In the genomic region with DNA sequence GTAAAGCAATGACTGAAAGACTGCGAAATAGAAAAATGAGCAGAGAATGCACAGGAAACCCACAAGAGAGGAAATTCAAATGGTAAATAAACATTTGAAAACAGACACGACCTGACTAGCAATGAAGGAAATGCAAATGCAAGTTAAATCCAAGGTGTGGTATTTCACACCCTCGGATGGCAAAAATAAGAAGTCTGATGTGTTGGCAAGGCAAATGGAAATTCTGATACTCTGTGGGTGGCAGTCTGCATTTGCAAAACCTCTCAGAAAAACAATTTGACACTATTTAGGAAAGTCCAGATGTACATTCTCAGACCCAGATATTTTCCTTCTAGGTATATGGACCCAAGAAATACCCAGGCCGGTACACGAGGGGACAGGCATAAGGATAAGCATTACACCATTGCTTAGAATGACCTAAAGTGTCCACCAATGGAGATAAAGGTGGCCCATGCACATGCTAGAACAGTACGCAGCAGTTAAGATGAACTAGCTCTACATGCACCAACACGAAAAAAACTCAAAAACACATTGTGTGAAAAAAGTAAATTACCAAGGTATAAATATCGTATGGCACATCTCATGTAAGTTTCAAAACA, we compare ENCODE assay signal across 19 cellular contexts.
A peak's percentile ranks its signal among the peaks of the same experiment; 100 is the strongest.
DNase-seq lines count a peak whose midpoint lies in the region; ATAC-seq and FAIRE-seq lines count a peak whose summit lies in the region.
"Had no signal": no experiment of that assay in that cellular context is flagged by ENCODE, and none has a peak within 500 bp of the region (broad histone marks: within the 10 kb centered on the region; RNA-seq: fewer than 3 reads in every experiment).

No MANE protein-coding gene starts in this region.

- H3K9me3 Mint-ChIP-seq in activated T-cell treated with anti-CD3 and anti-CD28 coated beads, Interleukin-2, amount 50 U/mL, for 24 hours: peaks cover 11% of the 10 kb centered on the region
- no peaks in the 10 kb centered on the region for H3K9me3 Mint-ChIP-seq in central memory CD8-positive, alpha-beta T cell
- peaks cover 2% of the 10 kb centered on the region for H3K9me3 Mint-ChIP-seq in natural killer cell treated with Interleukin-12 subunit alpha and Interleukin-12 subunit beta and Interleukin-15 and Interleukin-18, amount 100 ng/mL, for 72 hours

- H3K27ac Mint-ChIP-seq in activated T-cell treated with anti-CD3 and anti-CD28 coated beads, Interleukin-2, amount 50 U/mL, for 24 hours: peak overlapping the region; percentile 50
- H3K27ac Mint-ChIP-seq in central memory CD8-positive, alpha-beta T cell (ENCODE audit: low read depth): peak overlapping the region; percentile 91
- peak overlapping the region; percentile 56 to 78 for H3K27ac Mint-ChIP-seq in natural killer cell treated with Interleukin-12 subunit alpha and Interleukin-12 subunit beta and Interleukin-15 and Interleukin-18, amount 100 ng/mL, for 72 hours

- DNase-seq in activated T-cell treated with anti-CD3 and anti-CD28 coated beads, Interleukin-2, amount 50 U/mL, for 24 hours: no peak
- no peak for DNase-seq in activated T-cell treated with anti-CD3 and anti-CD28 coated beads, Interleukin-2, amount 50 U/mL, for 48 hours
- DNase-seq in GM18507 (ENCODE audit: extremely low spot score, insufficient read length, low read depth) (no peak), substantia nigra (lab: John Stamatoyannopoulos, UW) (no peak)
- DNase-seq in central memory CD8-positive, alpha-beta T cell (ENCODE audit: low spot score in 2 of 2): peak in 1 of 2 donors; percentile 24
- DNase-seq in natural killer cell treated with Interleukin-12 subunit alpha and Interleukin-12 subunit beta and Interleukin-15 and Interleukin-18, amount 100 ng/mL, for 72 hours (ENCODE audit: low spot score): no peak
- DNase-seq: 8988T, GDM1, Karpas-422, MG63, NCI-H1092, NCI-H1694, NCI-H2107, NCI-H226, OCI-M1 had no signal

- ATAC-seq in central memory CD8-positive, alpha-beta T cell (replicated peaks; ENCODE audit: extremely low read depth, poor library complexity, severe bottlenecking): peak; percentile 68
- peak; percentile 69 to 73 for ATAC-seq in natural killer cell treated with Interleukin-12 subunit alpha and Interleukin-12 subunit beta and Interleukin-15 and Interleukin-18, amount 100 ng/mL, for 72 hours
- ATAC-seq in HG02938 (IDR thresholded peaks at IDR 0.05; ENCODE audit: unreplicated experiment): no peak
- no peak for ATAC-seq in GM21825 (IDR thresholded peaks at IDR 0.05; ENCODE audit: unreplicated experiment)

- no peak overlapping the region for H3K4me3 Mint-ChIP-seq in activated T-cell treated with anti-CD3 and anti-CD28 coated beads, Interleukin-2, amount 50 U/mL, for 24 hours
- H3K4me3 Mint-ChIP-seq in central memory CD8-positive, alpha-beta T cell: peak overlapping the region; percentile 54
- peak overlapping the region; percentile 71 for H3K4me3 Mint-ChIP-seq in natural killer cell treated with Interleukin-12 subunit alpha and Interleukin-12 subunit beta and Interleukin-15 and Interleukin-18, amount 100 ng/mL, for 72 hours

- H3K27ac ChIP-seq in substantia nigra (ENCODE audit: low read depth, low read length, poor library complexity, severe bottlenecking): no peak overlapping the region
- H3K27ac ChIP-seq: RWPE1 had no signal

- no peaks in the 10 kb centered on the region for H3K36me3 Mint-ChIP-seq in activated T-cell treated with anti-CD3 and anti-CD28 coated beads, Interleukin-2, amount 50 U/mL, for 24 hours (ENCODE audit: low read depth)
- H3K36me3 Mint-ChIP-seq in central memory CD8-positive, alpha-beta T cell (ENCODE audit: insufficient read depth): peaks cover 5% of the 10 kb centered on the region
- H3K36me3 Mint-ChIP-seq in natural killer cell treated with Interleukin-12 subunit alpha and Interleukin-12 subunit beta and Interleukin-15 and Interleukin-18, amount 100 ng/mL, for 72 hours: peaks cover 9% of the 10 kb centered on the region

- no peaks in the 10 kb centered on the region for H3K27me3 Mint-ChIP-seq in activated T-cell treated with anti-CD3 and anti-CD28 coated beads, Interleukin-2, amount 50 U/mL, for 24 hours
- H3K27me3 Mint-ChIP-seq in central memory CD8-positive, alpha-beta T cell: no peaks in the 10 kb centered on the region
- H3K27me3 Mint-ChIP-seq in natural killer cell treated with Interleukin-12 subunit alpha and Interleukin-12 subunit beta and Interleukin-15 and Interleukin-18, amount 100 ng/mL, for 72 hours: no peaks in the 10 kb centered on the region

- peaks cover 15% of the 10 kb centered on the region for H3K4me1 Mint-ChIP-seq in activated T-cell treated with anti-CD3 and anti-CD28 coated beads, Interleukin-2, amount 50 U/mL, for 24 hours (ENCODE audit: low read depth)
- H3K4me1 Mint-ChIP-seq in central memory CD8-positive, alpha-beta T cell: peaks cover 70% of the 10 kb centered on the region
- H3K4me1 Mint-ChIP-seq in natural killer cell treated with Interleukin-12 subunit alpha and Interleukin-12 subunit beta and Interleukin-15 and Interleukin-18, amount 100 ng/mL, for 72 hours (ENCODE audit: low read depth in 2 of 2): peaks cover 60 to 63% of the 10 kb centered on the region in 2 donors

- FAIRE-seq in GM18507 (lab: Jason Lieb, UNC): peak; percentile 59
- FAIRE-seq: GM12892 had no signal

Comparison
In these comparisons a context has a peak if more than half of its experiments do, and no peak if none do; other contexts are left out.
1. ATAC-seq: peak in central memory CD8-positive, alpha-beta T cell (single experiment) and natural killer cell treated with Interleukin-12 subunit alpha and Interleukin-12 subunit beta and Interleukin-15 and Interleukin-18, amount 100 ng/mL, for 72 hours (2 of 2); none in HG02938 (single experiment) and GM21825 (single experiment).
2. Peak in every context shown above with its lines, with median percentiles within 50 percentile points of each other: H3K27ac Mint-ChIP-seq.